In genomic region chr12:82182601-82183000, GRCh38 we compare ENCODE assay signal across 19 cellular contexts.
DNase-seq lines count a peak whose midpoint lies in the region; ATAC-seq and TF ChIP-seq lines count a peak whose summit lies in the region.
"Had no signal": no experiment of that assay in that cellular context is flagged by ENCODE, and none has a peak within 500 bp of the region (broad histone marks: within the 10 kb centered on the region; RNA-seq: fewer than 3 reads in every experiment).

No MANE protein-coding gene starts in this region.

- ATAC-seq in psoas muscle (no peak), HG03520 (IDR thresholded peaks at IDR 0.05; ENCODE audit: unreplicated experiment) (no peak)
- ATAC-seq: gastrocnemius medialis had no signal

- H3K4me3 ChIP-seq in brain microvascular endothelial cell (ENCODE audit: low read depth, low read length) (no peak overlapping the region), psoas muscle (no peak overlapping the region)
- H3K4me3 ChIP-seq: gastrocnemius medialis, lung had no signal

- no peaks in the 10 kb centered on the region for H3K4me1 ChIP-seq in psoas muscle
- H3K4me1 ChIP-seq: gastrocnemius medialis had no signal

- no peaks in the 10 kb centered on the region for H3K9me3 ChIP-seq in psoas muscle
- H3K9me3 ChIP-seq: gastrocnemius medialis had no signal

- DNase-seq in NCI-H345 (lab: John Stamatoyannopoulos, UW) (peak; percentile 4), NCI-H345 treated with DMSO at 0.1 percent for 48 hours (lab: John Stamatoyannopoulos, UW; ENCODE audit: unreplicated experiment) (no peak), NCI-H226 (peak; percentile 74), brain microvascular endothelial cell (peak; percentile 1), non-pigmented ciliary epithelial cell (ENCODE audit: low read depth) (peak; percentile 27), psoas muscle (no peak)
- no peak for DNase-seq in stimulated activated CD4-positive, alpha-beta T cell treated with anti-CD3 and anti-CD28 coated beads, Interleukin-4, amount 100 ng/mL, for 1 hour
- DNase-seq: activated CD4-positive, CD25-positive, alpha-beta regulatory T cell treated with anti-CD3 and anti-CD28 coated beads, Interleukin-2, amount 50 U/mL, for 72 hours; activated naive CD4-positive, alpha-beta T cell; activated T-cell treated with anti-CD3 and anti-CD28 coated beads, Interleukin-2, amount 50 U/mL, for 1 hour; C1 segment of cervical spinal cord; gastrocnemius medialis; KG1; kidney; NCI-H187; RPMI8226; substantia nigra had no signal

- in situ Hi-C loops in brain microvascular endothelial cell (cut with HindIII; ENCODE audit: low pct_ligation_motif_present, low sequenced_read_pairs): no loop called here

- H3K27ac ChIP-seq in brain microvascular endothelial cell (no peak overlapping the region), psoas muscle (no peak overlapping the region)
- H3K27ac ChIP-seq: gastrocnemius medialis had no signal

- no peaks in the 10 kb centered on the region for H3K36me3 ChIP-seq in brain microvascular endothelial cell (replicated peaks)
- H3K36me3 ChIP-seq in psoas muscle (ENCODE audit: insufficient read depth in 1 of 2, low read depth in 1 of 2): no peaks in the 10 kb centered on the region
- H3K36me3 ChIP-seq: gastrocnemius medialis had no signal

- TF ChIP-seq CTCF in brain microvascular endothelial cell (IDR thresholded peaks at IDR 0.05; ENCODE audit: low read depth, low read length, missing control alignments) (no peak), psoas muscle (IDR thresholded peaks at IDR 0.05) (no peak)

- intact Hi-C loops in psoas muscle (cut with DNase I): no loop called here

- WGBS in psoas muscle, 3 donors: 53 to 63% (median 55%) methylated on average over 4 of the region's 4 CpGs

- H3K27me3 ChIP-seq in brain microvascular endothelial cell (replicated peaks) (no peaks in the 10 kb centered on the region), psoas muscle (ENCODE audit: insufficient read depth in 3 of 3, low read length in 2 of 3) (no peaks in the 10 kb centered on the region)
- H3K27me3 ChIP-seq: gastrocnemius medialis had no signal

Comparison
In these comparisons a context has a peak if more than half of its experiments do, and no peak if none do; other contexts are left out.
1. DNase-seq: peak in NCI-H345 (single experiment), NCI-H226 (single experiment), brain microvascular endothelial cell (single experiment) and non-pigmented ciliary epithelial cell (single experiment); none in NCI-H345 treated with DMSO at 0.1 percent for 48 hours (single experiment), stimulated activated CD4-positive, alpha-beta T cell treated with anti-CD3 and anti-CD28 coated beads, Interleukin-4, amount 100 ng/mL, for 1 hour (single experiment) and psoas muscle (0 of 2).